Comparison of ENCODE assay signal across 8 cellular contexts in the genomic region with DNA sequence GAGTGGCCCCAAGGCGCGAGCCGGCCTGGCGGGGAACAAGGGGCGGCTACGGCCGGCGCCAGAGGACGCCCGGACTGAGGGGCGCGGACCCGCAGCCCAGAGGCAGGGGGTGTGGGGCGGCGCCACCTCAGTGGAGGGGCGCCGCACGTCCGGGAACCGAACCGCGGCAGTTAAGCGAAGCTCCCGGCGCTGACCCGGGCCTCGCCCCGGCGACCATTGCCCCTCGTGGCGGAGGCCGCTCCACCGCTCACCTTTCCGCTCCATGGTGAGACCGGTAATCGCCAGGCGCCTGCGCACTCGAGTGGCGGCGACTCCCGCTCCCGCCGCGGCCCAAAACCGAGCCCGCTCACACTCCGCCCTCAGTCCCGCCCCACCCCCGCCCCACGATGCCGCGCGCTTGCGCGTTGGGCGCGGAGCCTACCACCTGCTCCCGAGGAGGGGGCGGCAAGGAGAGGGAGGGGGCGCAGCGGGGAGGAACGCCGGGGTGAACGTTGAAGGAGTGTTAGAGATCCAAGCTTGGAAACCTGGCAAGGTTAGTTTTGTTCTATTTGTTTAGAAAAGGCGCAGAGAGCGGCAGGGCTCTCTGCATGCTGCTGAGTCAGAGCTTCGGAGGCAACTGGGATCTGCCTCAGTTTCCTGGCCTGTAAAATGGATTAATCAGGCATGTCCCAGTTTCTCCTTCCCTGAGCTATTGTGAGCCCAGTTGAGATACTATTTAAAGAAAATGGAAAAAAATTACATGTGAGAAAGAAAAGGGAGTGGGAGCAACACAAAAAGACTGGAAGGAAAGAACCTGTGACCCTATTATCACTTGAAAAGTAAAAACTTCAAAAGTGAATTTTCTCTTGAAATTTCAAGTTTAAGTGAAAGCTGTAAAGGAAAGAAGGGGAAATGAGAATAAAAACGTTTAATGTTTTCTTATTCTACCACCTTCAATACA. TPM values are rescaled to one million over a fixed set of nuclear protein-coding genes. Genes with fewer than 3 reads are reported as not detected.
DNase-seq lines count a peak whose midpoint lies in the region; TF ChIP-seq lines count a peak whose summit lies in the region.

A gene (minus strand): TSS at position 306 of the 940 bp plus-strand sequence. CDS start 42 bp downstream, at position 264.

- H3K4me3 ChIP-seq in GM06990 (replicated peaks; ENCODE audit: low read depth, low read length) (peak within 1 kb of the TSS; percentile 78), HFF-Myc (replicated peaks; ENCODE audit: low read depth, low read length) (peak within 1 kb of the TSS; percentile 77), NB4 (ENCODE audit: low read depth, low read length) (peak within 1 kb of the TSS; percentile 83), osteoblast (ENCODE audit: insufficient read depth, low read length) (peak within 1 kb of the TSS; percentile 80)

- peaks cover 4% of the 10 kb centered on the region for H3K36me3 Mint-ChIP-seq in activated naive CD4-positive, alpha-beta T cell treated with anti-CD3 and anti-CD28 coated beads, Interleukin-2, amount 50 U/mL, for 24 hours

- no peaks in the 10 kb centered on the region for H3K9me3 Mint-ChIP-seq in activated naive CD4-positive, alpha-beta T cell treated with anti-CD3 and anti-CD28 coated beads, Interleukin-2, amount 50 U/mL, for 24 hours

- peak within 1 kb of the TSS; percentile 98 for H3K27ac Mint-ChIP-seq in activated naive CD4-positive, alpha-beta T cell treated with anti-CD3 and anti-CD28 coated beads, Interleukin-2, amount 50 U/mL, for 24 hours

- peak within 1 kb of the TSS; percentile 57 for H3K27ac ChIP-seq in osteoblast (ENCODE audit: low read depth, low read length)
- peak within 1 kb of the TSS; percentile 44 for H3K27ac ChIP-seq in temporal lobe (ENCODE audit: low read depth, low read length)

- peaks cover 43% of the 10 kb centered on the region for H3K4me1 Mint-ChIP-seq in activated naive CD4-positive, alpha-beta T cell treated with anti-CD3 and anti-CD28 coated beads, Interleukin-2, amount 50 U/mL, for 24 hours

- H3K36me3 ChIP-seq in GM06990 (ENCODE audit: control insufficient read depth, insufficient read depth, low read length) (no peaks in the 10 kb centered on the region), osteoblast (ENCODE audit: insufficient read depth, low read length) (no peaks in the 10 kb centered on the region)

- H3K27me3 ChIP-seq in GM06990 (replicated peaks; ENCODE audit: control insufficient read depth, insufficient read depth, low read length) (no peaks in the 10 kb centered on the region), osteoblast (ENCODE audit: insufficient read depth, low read length) (no peaks in the 10 kb centered on the region)

- H3K4me1 ChIP-seq in osteoblast (ENCODE audit: insufficient read depth, low read length), result peaks cover 25% of the 10 kb centered on the region

- DNase-seq in GM06990 (ENCODE audit: extremely low read depth, insufficient read length) (peak; percentile 93), HFF-Myc (ENCODE audit: extremely low read depth, low read depth) (peak; percentile 31), NB4 (ENCODE audit: low read depth) (peak; percentile 96), SKM-1 (lab: John Stamatoyannopoulos, UW; ENCODE audit: unreplicated experiment) (peak; percentile 72), glomerular visceral epithelial cell (ENCODE audit: extremely low spot score) (peak; percentile 87), osteoblast (ENCODE audit: insufficient read length, low spot score, missing footprints) (peak; percentile 99)

- peaks cover 52% of the 10 kb centered on the region for H3K79me2 ChIP-seq in osteoblast (ENCODE audit: insufficient read depth, low read length)

- H2AFZ ChIP-seq in osteoblast (ENCODE audit: low read length), result peak within 1 kb of the TSS; percentile 88

- H4K20me1 ChIP-seq in osteoblast (ENCODE audit: insufficient read depth, low read length), result no peaks in the 10 kb centered on the region

- H3K27me3 Mint-ChIP-seq in activated naive CD4-positive, alpha-beta T cell treated with anti-CD3 and anti-CD28 coated beads, Interleukin-2, amount 50 U/mL, for 24 hours, result no peaks in the 10 kb centered on the region

- H3K9me3 ChIP-seq in osteoblast (ENCODE audit: low read depth, low read length), result no peaks in the 10 kb centered on the region

- H3K4me3 Mint-ChIP-seq in activated naive CD4-positive, alpha-beta T cell treated with anti-CD3 and anti-CD28 coated beads, Interleukin-2, amount 50 U/mL, for 24 hours, result peak within 1 kb of the TSS; percentile 97

- peak; percentile 92 for TF ChIP-seq POLR2A in NB4 (IDR thresholded peaks at IDR 0.05; ENCODE audit: extremely low read depth, insufficient read length)

- H3K4me2 ChIP-seq in osteoblast (ENCODE audit: insufficient read depth, low read length), result peak within 1 kb of the TSS; percentile 84

- TF ChIP-seq CTCF in GM06990 (IDR thresholded peaks at IDR 0.05; ENCODE audit: insufficient read depth, low read length, poor library complexity, severe bottlenecking) (no peak), HFF-Myc (IDR thresholded peaks at IDR 0.05; ENCODE audit: low read depth, low read length, missing control alignments) (no peak), NB4 (IDR thresholded peaks at IDR 0.05; ENCODE audit: low read depth, low read length) (no peak), osteoblast (IDR thresholded peaks at IDR 0.05; ENCODE audit: extremely low read depth, low read depth, low read length) (no peak)

RNA-seq across cellular contexts. Expression of the gene that starts here (rescaled TPM):
- 36.6 and 39.5 TPM in 2 replicates for total RNA-seq in osteoblast
- 82.4 TPM for total RNA-seq in temporal lobe

Comparison
In these comparisons a context has a peak if more than half of its experiments do, and no peak if none do; other contexts are left out.
1. Peak in every context shown above with its lines: DNase-seq, H3K4me3 ChIP-seq and H3K27ac ChIP-seq.
2. DNase-seq: peak in every context shown above with its lines; median percentile 99 in osteoblast; 96 in NB4; 93 in GM06990; 87 in glomerular visceral epithelial cell; 72 in SKM-1; 31 in HFF-Myc.